13 cellular contexts compared by ENCODE assay signal in the genomic region with DNA sequence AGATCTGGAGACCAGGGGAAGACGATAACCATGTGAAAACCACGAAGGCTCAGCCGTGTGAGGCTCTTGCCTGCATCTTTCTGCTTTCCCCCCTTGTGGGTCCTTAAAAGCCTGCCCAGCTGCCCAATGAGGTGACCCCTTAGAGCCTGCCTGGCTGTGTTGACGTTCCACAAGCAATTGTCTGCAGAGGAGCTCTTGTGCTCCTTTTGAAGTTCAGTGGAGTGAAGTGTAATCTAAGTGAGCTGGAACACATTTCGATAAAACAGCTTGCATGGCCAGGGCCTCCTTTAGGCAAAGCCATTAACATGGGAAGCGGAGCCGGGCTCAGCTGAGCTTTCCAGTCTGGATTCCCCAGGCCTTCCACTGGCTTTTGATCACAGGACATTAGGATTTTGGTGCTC. TPM values are rescaled to one million over a fixed set of nuclear protein-coding genes. Genes with fewer than 3 reads are reported as not detected.
A peak's percentile ranks its signal among the peaks of the same experiment; 100 is the strongest.
DNase-seq lines count a peak whose midpoint lies in the region; ATAC-seq and TF ChIP-seq lines count a peak whose summit lies in the region.
"Had no signal": no experiment of that assay in that cellular context is flagged by ENCODE, and none has a peak within 500 bp of the region (broad histone marks: within the 10 kb centered on the region; RNA-seq: fewer than 3 reads in every experiment).

No MANE protein-coding gene starts in this region.

- no peak overlapping the region for H3K27ac Mint-ChIP-seq in endodermal cell
- peak overlapping the region; percentile 9 for H3K27ac Mint-ChIP-seq in neural crest cell (ENCODE audit: unreplicated experiment)
- H3K27ac Mint-ChIP-seq: CD8-positive, alpha-beta T cell had no signal

- TF ChIP-seq CTCF in endodermal cell (conservative IDR thresholded peaks at IDR 0.05) (no peak), neural crest cell (conservative IDR thresholded peaks at IDR 0.05) (no peak), upper lobe of left lung (IDR thresholded peaks at IDR 0.05) (no peak)

- no peak for ATAC-seq in upper lobe of left lung (ENCODE audit: low FRiP score in 2 of 2)
- no peak for ATAC-seq in HG03039 (IDR thresholded peaks at IDR 0.05; ENCODE audit: unreplicated experiment)
- ATAC-seq: CD8-positive, alpha-beta T cell had no signal

- no peaks in the 10 kb centered on the region for H3K36me3 Mint-ChIP-seq in endodermal cell (ENCODE audit: low read depth)
- H3K36me3 Mint-ChIP-seq in neural crest cell (ENCODE audit: low read depth), result no peaks in the 10 kb centered on the region
- H3K36me3 Mint-ChIP-seq: CD8-positive, alpha-beta T cell had no signal

- no peaks in the 10 kb centered on the region for H3K9me3 ChIP-seq in endodermal cell (ENCODE audit: control insufficient read depth, low read length)
- H3K9me3 ChIP-seq in upper lobe of left lung, result no peaks in the 10 kb centered on the region
- H3K9me3 ChIP-seq: SK-N-SH had no signal

- 90 to 92% methylated on average over 5 to 7 of the region's 7 CpGs for WGBS in endodermal cell (ENCODE audit: insufficient coverage in 1 of 2, insufficient read length in 1 of 2), 2 experiments
- WGBS in upper lobe of left lung, 2 donors, result 65 to 77% methylated on average over 4 to 7 of the region's 7 CpGs

- no peak overlapping the region for H3K4me3 Mint-ChIP-seq in endodermal cell
- no peak overlapping the region for H3K4me3 Mint-ChIP-seq in neural crest cell
- H3K4me3 Mint-ChIP-seq: CD8-positive, alpha-beta T cell had no signal

- no peaks in the 10 kb centered on the region for H3K36me3 ChIP-seq in endodermal cell (ENCODE audit: control insufficient read depth, insufficient read depth, low read length)
- H3K36me3 ChIP-seq in upper lobe of left lung, result no peaks in the 10 kb centered on the region

- H3K9me3 Mint-ChIP-seq in endodermal cell (peaks cover 5% of the 10 kb centered on the region), neural crest cell (peaks cover 6% of the 10 kb centered on the region)
- H3K9me3 Mint-ChIP-seq: CD8-positive, alpha-beta T cell had no signal

- H3K9ac ChIP-seq in endodermal cell (ENCODE audit: extremely low read depth, low read length, poor library complexity, severe bottlenecking), result no peak overlapping the region
- H3K9ac ChIP-seq: SK-N-SH had no signal

- H3K27me3 Mint-ChIP-seq in endodermal cell (ENCODE audit: insufficient read depth) (peaks cover 22% of the 10 kb centered on the region), neural crest cell (ENCODE audit: low read depth) (no peaks in the 10 kb centered on the region)

- H3K4me3 ChIP-seq in endodermal cell (ENCODE audit: low read length), result no peak overlapping the region
- H3K4me3 ChIP-seq in upper lobe of left lung, result no peak overlapping the region

- no peaks in the 10 kb centered on the region for H3K27me3 ChIP-seq in endodermal cell (ENCODE audit: control insufficient read depth, insufficient read depth, low read length, poor library complexity, severe bottlenecking)
- H3K27me3 ChIP-seq in upper lobe of left lung, result no peaks in the 10 kb centered on the region

- DNase-seq in DMS79 (lab: John Stamatoyannopoulos, UW) (peak; percentile 96), NCI-H128 (lab: John Stamatoyannopoulos, UW; ENCODE audit: unreplicated experiment) (peak; percentile 12), endodermal cell (peak; percentile 23), neural crest cell (ENCODE audit: low read depth, low spot score) (no peak), upper lobe of left lung (no peak), NCI-H1930 (lab: John Stamatoyannopoulos, UW) (no peak), NCI-H2171 (lab: John Stamatoyannopoulos, UW) (no peak)
- DNase-seq: CD8-positive, alpha-beta T cell; GOT3; KBM-7; NCI-H146; SK-N-SH had no signal

- no peak for TF ChIP-seq POLR2A in upper lobe of left lung (IDR thresholded peaks at IDR 0.05)

- H3K4me1 ChIP-seq in endodermal cell (ENCODE audit: control insufficient read depth, insufficient read depth, low read length), result peaks cover 2% of the 10 kb centered on the region
- peaks cover 0 to 19% (median 3%) of the 10 kb centered on the region in 4 donors for H3K4me1 ChIP-seq in upper lobe of left lung

- peaks cover 20% of the 10 kb centered on the region for H3K4me1 Mint-ChIP-seq in endodermal cell
- peaks cover 18% of the 10 kb centered on the region for H3K4me1 Mint-ChIP-seq in neural crest cell

- no peak overlapping the region for H3K27ac ChIP-seq in endodermal cell (ENCODE audit: low read depth, low read length)
- no peak overlapping the region for H3K27ac ChIP-seq in upper lobe of left lung

- no peak for TF ChIP-seq EP300 in upper lobe of left lung (IDR thresholded peaks at IDR 0.05)

RNA-seq across cellular contexts. Expression of gene TCP11, which starts 27.3 kb away (rescaled TPM):
- total RNA-seq in endodermal cell (not detected), neural crest cell (not detected in 2 replicates), upper lobe of left lung (under 1 TPM in 3 of 6 donors, not detected in 3; 0.30 to 0.89 (median 0.46) TPM)
- polyA plus RNA-seq in endodermal cell (2013, experiment 1 of 2), result 1.1 TPM
- 0.21 TPM for polyA plus RNA-seq in endodermal cell (2013, experiment 2 of 2)
- total RNA-seq: CD8-positive, alpha-beta T cell had no signal

RNA-seq across cellular contexts. Expression of gene SCUBE3, which starts 45.3 kb away (rescaled TPM):
- total RNA-seq in endodermal cell (under 1 TPM; 0.27 to 0.86 TPM), neural crest cell (22.2 and 22.5 TPM in 2 replicates), upper lobe of left lung (1 to 10 TPM in 2 of 6 donors, under 1 TPM in 4; under 0.01 to 1.2 (median 0.48) TPM)
- polyA plus RNA-seq in endodermal cell (2013, experiment 1 of 2), result 22.4 TPM
- 18.8 TPM for polyA plus RNA-seq in endodermal cell (2013, experiment 2 of 2)
- total RNA-seq: CD8-positive, alpha-beta T cell had no signal

Comparison
In these comparisons a context has a peak if more than half of its experiments do, and no peak if none do; other contexts are left out.
1. DNase-seq: peak in DMS79 (single experiment), NCI-H128 (single experiment) and endodermal cell (single experiment); none in neural crest cell (single experiment), upper lobe of left lung (0 of 2), NCI-H1930 (0 of 2) and NCI-H2171 (single experiment).
2. RNA of gene SCUBE3, which starts 45.3 kb away (total RNA-seq): 22.2 to 22.5 TPM in neural crest cell; 0.27 to 0.86 TPM in endodermal cell and under 0.01 to 1.2 TPM in upper lobe of left lung; every median in the first group is over 10 times any median in the second.